ENCODE assay signal across 8 cellular contexts in the genomic region with DNA sequence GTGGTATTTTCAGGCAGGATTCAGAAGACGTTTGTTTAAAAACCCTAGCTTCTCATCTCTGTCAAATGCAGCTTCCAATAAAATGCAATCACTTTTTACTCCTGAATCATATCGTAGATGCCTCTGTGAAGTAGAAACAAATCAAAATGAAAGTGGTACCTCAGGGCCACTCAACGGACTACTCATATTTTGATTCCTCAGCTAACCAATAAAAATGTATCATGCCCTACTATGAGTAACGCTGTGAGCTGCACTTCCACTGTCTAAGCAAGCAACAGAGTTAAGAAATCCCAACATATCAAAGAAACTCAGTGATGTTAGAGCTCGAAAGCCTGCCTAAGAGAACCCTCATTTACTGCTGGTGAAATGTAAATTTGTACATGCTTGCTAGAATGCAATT.
A peak's percentile ranks its signal among the peaks of the same experiment; 100 is the strongest.
DNase-seq lines count a peak whose midpoint lies in the region; ATAC-seq and TF ChIP-seq lines count a peak whose summit lies in the region.

No MANE protein-coding gene starts in this region.

- H3K27ac ChIP-seq in body of pancreas: no peak overlapping the region

- CTCF ChIA-PET in activated CD8-positive, alpha-beta memory T cell treated with anti-CD3 and anti-CD28 coated beads, Interleukin-2, amount 10 ng/mL, durations not matched to agents 7 days and 5 days (lab: Charles Lee): interaction anchor here (0.6 to 2.3 kb wide), 8 partner anchors 8 to 528 kb away, joined by 3 to 10 read pairs (median 3); no protein-coding TSS in a partner anchor
- CTCF ChIA-PET in activated CD4-positive, alpha-beta memory T cell treated with anti-CD3 and anti-CD28 coated beads for 36 hours (lab: Charles Lee): interaction anchor here (0.8 to 1.5 kb wide), 4 partner anchors 29 to 540 kb away, joined by 3 to 4 read pairs (median 3); a partner anchor contains a TSS

- H3K27ac Mint-ChIP-seq in activated CD8-positive, alpha-beta memory T cell treated with anti-CD3 and anti-CD28 coated beads, Interleukin-2, amount 10 ng/mL, durations not matched to agents 7 days and 5 days: peak overlapping the region; percentile 73
- peak overlapping the region; percentile 50 for H3K27ac Mint-ChIP-seq in activated CD4-positive, alpha-beta memory T cell treated with anti-CD3 and anti-CD28 coated beads for 36 hours
- H3K27ac Mint-ChIP-seq in stimulated activated memory B cell treated with anti-CD40 and anti-IgM and Interleukin-4, amounts not matched to agents 10 μg/mL and 1 μg/mL and 100 μg/mL, for 72 hours: peak overlapping the region; percentile 93

- TF ChIP-seq CTCF in body of pancreas (IDR thresholded peaks at IDR 0.05): no peak

- no peaks in the 10 kb centered on the region for H3K36me3 Mint-ChIP-seq in activated CD8-positive, alpha-beta memory T cell treated with anti-CD3 and anti-CD28 coated beads, Interleukin-2, amount 10 ng/mL, durations not matched to agents 7 days and 5 days
- peaks cover 1% of the 10 kb centered on the region for H3K36me3 Mint-ChIP-seq in activated CD4-positive, alpha-beta memory T cell treated with anti-CD3 and anti-CD28 coated beads for 36 hours
- no peaks in the 10 kb centered on the region for H3K36me3 Mint-ChIP-seq in stimulated activated memory B cell treated with anti-CD40 and anti-IgM and Interleukin-4, amounts not matched to agents 10 μg/mL and 1 μg/mL and 100 μg/mL, for 72 hours

- H3K36me3 ChIP-seq in body of pancreas (replicated peaks in 1 of 2; ENCODE audit: insufficient read depth in 1 of 2, low read depth in 2 of 2): no peaks in the 10 kb centered on the region

- WGBS in body of pancreas, 2 donors: 57 to 87% methylated on average over 4 to 5 of the region's 5 CpGs

- no peaks in the 10 kb centered on the region for H3K9me3 ChIP-seq in body of pancreas

- POLR2A ChIA-PET in activated CD4-positive, alpha-beta memory T cell treated with anti-CD3 and anti-CD28 coated beads for 36 hours (lab: Charles Lee): interaction anchor here (1.3 kb wide), 1 partner anchor 13 kb away, joined by 4 read pairs; no protein-coding TSS in a partner anchor

- intact Hi-C loops in activated CD4-positive, alpha-beta memory T cell treated with anti-CD3 and anti-CD28 coated beads for 36 hours (cut with micrococcal nuclease): loop anchor here (1.0 to 5.0 kb wide), 5 partner anchors 189 to 540 kb away; a partner anchor contains a TSS
- intact Hi-C loops in body of pancreas (cut with DNase I): loop anchor here (5.0 kb wide), 1 partner anchor 199 kb away; no protein-coding TSS in a partner anchor

- peak; percentile 49 for DNase-seq in activated CD8-positive, alpha-beta memory T cell treated with anti-CD3 and anti-CD28 coated beads, Interleukin-2, amount 10 ng/mL, durations not matched to agents 7 days and 5 days
- no peak for DNase-seq in activated CD8-positive, alpha-beta memory T cell treated with anti-CD3 and anti-CD28 coated beads, Interleukin-2, amount 50 U/mL, for 48 hours
- peak; percentile 26 for DNase-seq in activated CD4-positive, alpha-beta memory T cell treated with anti-CD3 and anti-CD28 coated beads for 36 hours
- DNase-seq in activated gamma-delta T cell treated with Interleukin-2 at 50 U/mL for 16 hours (no peak), pons (ENCODE audit: low spot score) (no peak), body of pancreas (no peak)

- peaks cover 27% of the 10 kb centered on the region for H3K4me1 Mint-ChIP-seq in activated CD8-positive, alpha-beta memory T cell treated with anti-CD3 and anti-CD28 coated beads, Interleukin-2, amount 10 ng/mL, durations not matched to agents 7 days and 5 days
- peaks cover 31% of the 10 kb centered on the region for H3K4me1 Mint-ChIP-seq in activated CD4-positive, alpha-beta memory T cell treated with anti-CD3 and anti-CD28 coated beads for 36 hours (ENCODE audit: low read depth)
- H3K4me1 Mint-ChIP-seq in stimulated activated memory B cell treated with anti-CD40 and anti-IgM and Interleukin-4, amounts not matched to agents 10 μg/mL and 1 μg/mL and 100 μg/mL, for 72 hours: peaks cover 58% of the 10 kb centered on the region

- H3K4me1 ChIP-seq in body of pancreas: no peaks in the 10 kb centered on the region

- TF ChIP-seq POLR2A in body of pancreas (IDR thresholded peaks at IDR 0.05): no peak

- H3K4me3 ChIP-seq in body of pancreas: no peak overlapping the region

- peak; percentile 87 for ATAC-seq in activated CD8-positive, alpha-beta memory T cell treated with anti-CD3 and anti-CD28 coated beads, Interleukin-2, amount 10 ng/mL, durations not matched to agents 7 days and 5 days
- peak; percentile 21 for ATAC-seq in HG02970 (IDR thresholded peaks at IDR 0.05; ENCODE audit: low FRiP score, unreplicated experiment)
- no peak for ATAC-seq in stimulated activated memory B cell treated with anti-CD40 and anti-IgM and Interleukin-4, amounts not matched to agents 10 μg/mL and 1 μg/mL and 100 μg/mL, for 72 hours
- ATAC-seq in body of pancreas: no peak

- no peaks in the 10 kb centered on the region for H3K27me3 ChIP-seq in body of pancreas

- peaks cover 2% of the 10 kb centered on the region for H3K27me3 Mint-ChIP-seq in activated CD8-positive, alpha-beta memory T cell treated with anti-CD3 and anti-CD28 coated beads, Interleukin-2, amount 10 ng/mL, durations not matched to agents 7 days and 5 days
- H3K27me3 Mint-ChIP-seq in activated CD4-positive, alpha-beta memory T cell treated with anti-CD3 and anti-CD28 coated beads for 36 hours: no peaks in the 10 kb centered on the region
- no peaks in the 10 kb centered on the region for H3K27me3 Mint-ChIP-seq in stimulated activated memory B cell treated with anti-CD40 and anti-IgM and Interleukin-4, amounts not matched to agents 10 μg/mL and 1 μg/mL and 100 μg/mL, for 72 hours

- H3K9me3 Mint-ChIP-seq in activated CD8-positive, alpha-beta memory T cell treated with anti-CD3 and anti-CD28 coated beads, Interleukin-2, amount 10 ng/mL, durations not matched to agents 7 days and 5 days (ENCODE audit: low read depth): no peaks in the 10 kb centered on the region
- H3K9me3 Mint-ChIP-seq in activated CD4-positive, alpha-beta memory T cell treated with anti-CD3 and anti-CD28 coated beads for 36 hours: no peaks in the 10 kb centered on the region
- no peaks in the 10 kb centered on the region for H3K9me3 Mint-ChIP-seq in stimulated activated memory B cell treated with anti-CD40 and anti-IgM and Interleukin-4, amounts not matched to agents 10 μg/mL and 1 μg/mL and 100 μg/mL, for 72 hours

- H3K4me3 Mint-ChIP-seq in activated CD8-positive, alpha-beta memory T cell treated with anti-CD3 and anti-CD28 coated beads, Interleukin-2, amount 10 ng/mL, durations not matched to agents 7 days and 5 days: peak overlapping the region; percentile 65
- H3K4me3 Mint-ChIP-seq in activated CD4-positive, alpha-beta memory T cell treated with anti-CD3 and anti-CD28 coated beads for 36 hours: no peak overlapping the region
- H3K4me3 Mint-ChIP-seq in stimulated activated memory B cell treated with anti-CD40 and anti-IgM and Interleukin-4, amounts not matched to agents 10 μg/mL and 1 μg/mL and 100 μg/mL, for 72 hours: peak overlapping the region; percentile 59

Comparison
In these comparisons a context has a peak if more than half of its experiments do, and no peak if none do; other contexts are left out.
1. DNase-seq: peak in activated CD8-positive, alpha-beta memory T cell treated with anti-CD3 and anti-CD28 coated beads, Interleukin-2, amount 10 ng/mL, durations not matched to agents 7 days and 5 days (single experiment) and activated CD4-positive, alpha-beta memory T cell treated with anti-CD3 and anti-CD28 coated beads for 36 hours (single experiment); none in activated CD8-positive, alpha-beta memory T cell treated with anti-CD3 and anti-CD28 coated beads, Interleukin-2, amount 50 U/mL, for 48 hours (single experiment), activated gamma-delta T cell treated with Interleukin-2 at 50 U/mL for 16 hours (single experiment), pons (single experiment) and body of pancreas (0 of 4).
2. ATAC-seq: peak in activated CD8-positive, alpha-beta memory T cell treated with anti-CD3 and anti-CD28 coated beads, Interleukin-2, amount 10 ng/mL, durations not matched to agents 7 days and 5 days (single experiment) and HG02970 (single experiment); none in stimulated activated memory B cell treated with anti-CD40 and anti-IgM and Interleukin-4, amounts not matched to agents 10 μg/mL and 1 μg/mL and 100 μg/mL, for 72 hours (single experiment) and body of pancreas (single experiment).
3. Peak in every context shown above with its lines, with median percentiles within 50 percentile points of each other: H3K27ac Mint-ChIP-seq.